Comparison of ENCODE assay signal across 19 cellular contexts in the genomic region with DNA sequence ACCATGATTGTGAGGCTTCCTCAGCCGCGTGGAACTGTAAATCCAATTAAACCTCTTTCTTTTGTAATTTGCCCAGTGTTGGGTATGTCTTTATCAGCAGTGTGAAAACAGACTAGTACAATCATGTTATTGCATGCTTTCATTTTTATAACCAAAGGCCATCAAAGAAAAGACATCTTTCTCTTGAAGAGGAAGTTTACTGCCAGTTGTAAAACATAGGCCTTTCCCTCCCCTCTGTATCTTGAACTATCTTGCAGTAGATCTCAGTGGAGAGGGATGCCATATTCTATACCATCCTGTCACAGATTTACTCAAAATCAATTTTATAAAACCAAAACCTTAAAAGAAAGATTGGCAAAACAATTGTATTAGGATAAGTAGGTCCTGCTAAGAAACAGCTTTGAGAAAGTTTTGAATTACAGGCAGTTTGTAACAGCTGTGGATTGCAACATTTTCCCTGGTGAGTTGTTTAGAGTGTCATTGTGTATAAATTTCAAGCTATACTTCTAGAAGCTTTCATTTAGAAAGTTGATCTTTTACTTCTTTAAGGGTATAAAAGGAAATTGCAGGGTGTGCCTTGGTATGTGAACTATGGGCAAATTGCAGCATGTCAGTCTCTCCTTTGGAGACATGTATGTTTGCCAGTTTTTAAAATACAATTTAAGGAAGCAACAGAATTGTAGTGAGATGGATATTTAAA.
DNase-seq lines count a peak whose midpoint lies in the region; FAIRE-seq and TF ChIP-seq lines count a peak whose summit lies in the region.
"Had no signal": no experiment of that assay in that cellular context is flagged by ENCODE, and none has a peak within 500 bp of the region (broad histone marks: within the 10 kb centered on the region; RNA-seq: fewer than 3 reads in every experiment).

No MANE protein-coding gene starts in this region.

- POLR2A ChIA-PET in MCF 10A (lab: Yijun Ruan, JAX), result interaction anchor here (0.5 to 1.6 kb wide), 4 partner anchors 12 to 851 kb away, joined by 3 to 6 read pairs (median 4); a partner anchor contains a TSS

- H3K36me3 ChIP-seq in breast epithelium (no peaks in the 10 kb centered on the region), astrocyte (ENCODE audit: insufficient read depth, low read length) (no peaks in the 10 kb centered on the region), right atrium auricular region (no peaks in the 10 kb centered on the region)

- H3K27ac Mint-ChIP-seq in MCF 10A (ENCODE audit: low read depth, unreplicated experiment), result peak overlapping the region; percentile 92
- no peak overlapping the region for H3K27ac Mint-ChIP-seq in astrocyte (ENCODE audit: unreplicated experiment)
- H3K27ac Mint-ChIP-seq in type B pancreatic cell, result peak overlapping the region; percentile 11
- H3K27ac Mint-ChIP-seq: activated naive CD8-positive, alpha-beta T cell treated with anti-CD3 and anti-CD28 coated beads, Interleukin-2, amount 10 ng/mL, durations not matched to agents 7 days and 5 days; IgD-negative memory B cell; stimulated activated memory B cell treated with anti-CD40 and anti-IgM and Interleukin-4, amounts not matched to agents 10 μg/mL and 1 μg/mL and 100 μg/mL, for 72 hours had no signal

- no peak for FAIRE-seq in astrocyte (lab: Jason Lieb, UNC)
- FAIRE-seq: A549 had no signal

- no peaks in the 10 kb centered on the region for H3K36me3 Mint-ChIP-seq in MCF 10A (ENCODE audit: insufficient read depth, unreplicated experiment)
- no peaks in the 10 kb centered on the region for H3K36me3 Mint-ChIP-seq in astrocyte (ENCODE audit: low read depth, unreplicated experiment)
- H3K36me3 Mint-ChIP-seq in type B pancreatic cell, result no peaks in the 10 kb centered on the region
- H3K36me3 Mint-ChIP-seq: activated naive CD8-positive, alpha-beta T cell treated with anti-CD3 and anti-CD28 coated beads, Interleukin-2, amount 10 ng/mL, durations not matched to agents 7 days and 5 days; IgD-negative memory B cell; stimulated activated memory B cell treated with anti-CD40 and anti-IgM and Interleukin-4, amounts not matched to agents 10 μg/mL and 1 μg/mL and 100 μg/mL, for 72 hours had no signal

- no peak for TF ChIP-seq POLR2A in breast epithelium (IDR thresholded peaks at IDR 0.05)

- in situ Hi-C loops in GM13976 (cut with MboI; ENCODE audit: low sequenced_read_pairs, unreplicated experiment), result no loop called here

- H3K9ac ChIP-seq in astrocyte (ENCODE audit: low read length), result no peak overlapping the region

- no peaks in the 10 kb centered on the region for H4K20me1 ChIP-seq in astrocyte (ENCODE audit: insufficient read depth, low read length)

- H3K27ac ChIP-seq in breast epithelium (peak overlapping the region in 1 of 2 donors; percentile 3), astrocyte (ENCODE audit: low read depth, low read length) (no peak overlapping the region), substantia nigra (ENCODE audit: low read depth, low read length, poor library complexity, severe bottlenecking) (no peak overlapping the region), right atrium auricular region (no peak overlapping the region)
- H3K27ac ChIP-seq: A549 had no signal

- TF ChIP-seq CTCF in MCF 10A (IDR thresholded peaks at IDR 0.05; ENCODE audit: unreplicated experiment), result no peak
- TF ChIP-seq CTCF in breast epithelium (IDR thresholded peaks at IDR 0.05), result no peak
- no peak for TF ChIP-seq CTCF in astrocyte (IDR thresholded peaks at IDR 0.05; ENCODE audit: insufficient read depth, low read depth, low read length)
- TF ChIP-seq CTCF in fibroblast of villous mesenchyme (IDR thresholded peaks at IDR 0.05; ENCODE audit: insufficient read depth, low read depth, low read length), result no peak
- TF ChIP-seq CTCF in type B pancreatic cell (conservative IDR thresholded peaks at IDR 0.05), result no peak
- TF ChIP-seq CTCF in GM13976 (IDR thresholded peaks at IDR 0.05; ENCODE audit: borderline replicate concordance, control extremely low read depth, extremely low read depth, insufficient read depth, missing control alignments), result no peak
- TF ChIP-seq CTCF in right atrium auricular region (IDR thresholded peaks at IDR 0.05), result no peak

- DNase-seq in MCF 10A (ENCODE audit: unreplicated experiment), result peak; percentile 55
- no peak for DNase-seq in breast epithelium (ENCODE audit: low spot score in 2 of 2)
- DNase-seq in astrocyte (ENCODE audit: low read depth), result peak; percentile 25
- DNase-seq in fibroblast of villous mesenchyme (ENCODE audit: low read depth), result peak; percentile 72
- DNase-seq in type B pancreatic cell (ENCODE audit: extremely low spot score, unreplicated experiment), result no peak
- DNase-seq in GM13976 (ENCODE audit: low spot score), result no peak
- DNase-seq in substantia nigra (lab: John Stamatoyannopoulos, UW), result no peak
- DNase-seq in right atrium auricular region (ENCODE audit: low spot score), result no peak
- DNase-seq: activated CD4-positive, alpha-beta T cell treated with anti-CD3 and anti-CD28 coated beads, Interleukin-2, amount 50 U/mL, for 4 hours; activated naive CD8-positive, alpha-beta T cell treated with anti-CD3 and anti-CD28 coated beads, Interleukin-2, amount 10 ng/mL, durations not matched to agents 7 days and 5 days; activated T-cell treated with anti-CD3 and anti-CD28 coated beads, Interleukin-2, amount 50 U/mL, for 1 hour; Caco-2; central memory CD4-positive, alpha-beta T cell; NCI-H1694 treated with DMSO at 0.1 percent for 48 hours; NCI-H69 had no signal

- no peak overlapping the region for H2AFZ ChIP-seq in astrocyte (ENCODE audit: low read depth, low read length)

- H3K4me1 Mint-ChIP-seq in MCF 10A (ENCODE audit: insufficient read depth, unreplicated experiment) (peaks cover 41% of the 10 kb centered on the region), astrocyte (ENCODE audit: low read depth, unreplicated experiment) (peaks cover 17% of the 10 kb centered on the region), type B pancreatic cell (ENCODE audit: unreplicated experiment) (peaks cover 5% of the 10 kb centered on the region)
- H3K4me1 Mint-ChIP-seq: activated naive CD8-positive, alpha-beta T cell treated with anti-CD3 and anti-CD28 coated beads, Interleukin-2, amount 10 ng/mL, durations not matched to agents 7 days and 5 days; IgD-negative memory B cell; stimulated activated memory B cell treated with anti-CD40 and anti-IgM and Interleukin-4, amounts not matched to agents 10 μg/mL and 1 μg/mL and 100 μg/mL, for 72 hours had no signal

- H3K4me1 ChIP-seq in breast epithelium (no peaks in the 10 kb centered on the region), astrocyte (ENCODE audit: insufficient read depth, low read length) (peaks cover 3% of the 10 kb centered on the region), right atrium auricular region (no peaks in the 10 kb centered on the region)
- H3K4me1 ChIP-seq: Caco-2 had no signal

- H3K27me3 Mint-ChIP-seq in MCF 10A (ENCODE audit: insufficient read depth, unreplicated experiment) (no peaks in the 10 kb centered on the region), astrocyte (ENCODE audit: low read depth, unreplicated experiment) (no peaks in the 10 kb centered on the region), type B pancreatic cell (no peaks in the 10 kb centered on the region)
- H3K27me3 Mint-ChIP-seq: activated naive CD8-positive, alpha-beta T cell treated with anti-CD3 and anti-CD28 coated beads, Interleukin-2, amount 10 ng/mL, durations not matched to agents 7 days and 5 days; IgD-negative memory B cell; stimulated activated memory B cell treated with anti-CD40 and anti-IgM and Interleukin-4, amounts not matched to agents 10 μg/mL and 1 μg/mL and 100 μg/mL, for 72 hours had no signal

- H3K9me3 Mint-ChIP-seq in MCF 10A (ENCODE audit: unreplicated experiment) (no peaks in the 10 kb centered on the region), astrocyte (ENCODE audit: unreplicated experiment) (no peaks in the 10 kb centered on the region), type B pancreatic cell (peaks cover 17% of the 10 kb centered on the region)
- H3K9me3 Mint-ChIP-seq: activated naive CD8-positive, alpha-beta T cell treated with anti-CD3 and anti-CD28 coated beads, Interleukin-2, amount 10 ng/mL, durations not matched to agents 7 days and 5 days; stimulated activated memory B cell treated with anti-CD40 and anti-IgM and Interleukin-4, amounts not matched to agents 10 μg/mL and 1 μg/mL and 100 μg/mL, for 72 hours had no signal

- H3K4me3 Mint-ChIP-seq in MCF 10A (ENCODE audit: unreplicated experiment) (peak overlapping the region; percentile 17), astrocyte (ENCODE audit: unreplicated experiment) (no peak overlapping the region), type B pancreatic cell (peak overlapping the region; percentile 11)
- H3K4me3 Mint-ChIP-seq: activated naive CD8-positive, alpha-beta T cell treated with anti-CD3 and anti-CD28 coated beads, Interleukin-2, amount 10 ng/mL, durations not matched to agents 7 days and 5 days; IgD-negative memory B cell; stimulated activated memory B cell treated with anti-CD40 and anti-IgM and Interleukin-4, amounts not matched to agents 10 μg/mL and 1 μg/mL and 100 μg/mL, for 72 hours had no signal

- no peak overlapping the region for H3K4me3 ChIP-seq in breast epithelium
- H3K4me3 ChIP-seq in astrocyte (ENCODE audit: insufficient read depth, low read depth, low read length), result no peak overlapping the region
- H3K4me3 ChIP-seq in fibroblast of villous mesenchyme (ENCODE audit: low read depth, low read length), result no peak overlapping the region
- no peak overlapping the region for H3K4me3 ChIP-seq in right atrium auricular region
- H3K4me3 ChIP-seq: A549, smooth muscle cell had no signal

- no peaks in the 10 kb centered on the region for H3K27me3 ChIP-seq in breast epithelium
- H3K27me3 ChIP-seq in astrocyte (ENCODE audit: insufficient read depth, low read length), result no peaks in the 10 kb centered on the region
- H3K27me3 ChIP-seq in right atrium auricular region, result no peaks in the 10 kb centered on the region

- no peak overlapping the region for H3K4me2 ChIP-seq in astrocyte (ENCODE audit: low read length)
- H3K4me2 ChIP-seq: A549, smooth muscle cell had no signal

- H3K9me3 ChIP-seq in breast epithelium (peaks cover 0 to 3% of the 10 kb centered on the region in 2 donors), astrocyte (ENCODE audit: insufficient read depth, low read depth, low read length) (no peaks in the 10 kb centered on the region), right atrium auricular region (no peaks in the 10 kb centered on the region)
- H3K9me3 ChIP-seq: A549, Caco-2 had no signal

- CTCF ChIA-PET in MCF 10A (lab: Yijun Ruan, JAX), result interaction anchor here (0.6 to 0.7 kb wide), 2 partner anchors 131 to 179 kb away, joined by 3 read pairs; no protein-coding TSS in a partner anchor

- no TSS peak for BruUV-seq in MCF 10A (replicated peaks; lab: Mats Ljungman, UMichigan)

- H3K79me2 ChIP-seq in astrocyte (ENCODE audit: insufficient read depth, low read length), result no peaks in the 10 kb centered on the region

- intact Hi-C loops in MCF 10A (cut with micrococcal nuclease), result loop anchor here (2.0 kb wide), 1 partner anchor 39 kb away; no protein-coding TSS in a partner anchor
- intact Hi-C loops in breast epithelium (cut with DNase I; ENCODE audit: low total_unique reads), result no loop called here

Comparison
In these comparisons a context has a peak if more than half of its experiments do, and no peak if none do; other contexts are left out.
1. DNase-seq: peak in MCF 10A (single experiment), astrocyte (single experiment) and fibroblast of villous mesenchyme (single experiment); none in breast epithelium (0 of 2), type B pancreatic cell (single experiment), GM13976 (single experiment), substantia nigra (0 of 49) and right atrium auricular region (single experiment).